Comparison of ENCODE assay signal across 1 cellular context in the genomic region with DNA sequence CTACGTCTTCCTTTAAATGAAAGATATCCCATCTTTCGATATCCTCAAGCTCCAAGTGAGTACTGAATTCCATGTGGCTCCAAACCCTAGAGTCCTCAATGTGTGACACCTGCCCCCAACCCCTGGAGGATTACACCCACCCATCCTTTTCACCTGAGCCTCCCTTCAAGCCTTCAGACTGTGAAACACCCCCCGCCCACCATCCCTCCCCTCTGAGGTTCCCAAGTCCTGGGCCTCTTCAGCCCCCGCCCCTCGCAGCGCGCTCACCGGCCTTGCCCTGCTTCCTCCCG.
TF ChIP-seq lines count a peak whose summit lies in the region.

No MANE protein-coding gene starts in this region.

TF ChIP-seq in IMR-90, 13 proteins besides CTCF, POLR2A, EP300 and RAD21:
- TF ChIP-seq, protein P1, sequence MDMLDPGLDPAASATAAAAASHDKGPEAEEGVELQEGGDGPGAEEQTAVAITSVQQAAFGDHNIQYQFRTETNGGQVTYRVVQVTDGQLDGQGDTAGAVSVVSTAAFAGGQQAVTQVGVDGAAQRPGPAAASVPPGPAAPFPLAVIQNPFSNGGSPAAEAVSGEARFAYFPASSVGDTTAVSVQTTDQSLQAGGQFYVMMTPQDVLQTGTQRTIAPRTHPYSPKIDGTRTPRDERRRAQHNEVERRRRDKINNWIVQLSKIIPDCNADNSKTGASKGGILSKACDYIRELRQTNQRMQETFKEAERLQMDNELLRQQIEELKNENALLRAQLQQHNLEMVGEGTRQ (IDR thresholded peaks at IDR 0.05; ENCODE audit: low read depth, low read length): no peak
- TF ChIP-seq MAZ (IDR thresholded peaks at IDR 0.05; ENCODE audit: borderline replicate concordance, low read depth, low read length) (no peak), MXI1 (IDR thresholded peaks at IDR 0.05; ENCODE audit: borderline replicate concordance, low read depth, low read length) (no peak; the same call in 1 of the 2 replicates), MAFK (IDR thresholded peaks at IDR 0.05; ENCODE audit: low read depth, low read length) (no peak), CEBPB (IDR thresholded peaks at IDR 0.05; ENCODE audit: low read depth, low read length) (no peak), RCOR1 (IDR thresholded peaks at IDR 0.05; ENCODE audit: insufficient replicate concordance, low read length) (no peak), NFE2L2 (IDR thresholded peaks at IDR 0.05; ENCODE audit: low read depth, low read length) (no peak), CHD1 (IDR thresholded peaks at IDR 0.05; ENCODE audit: low read depth, low read length) (no peak), BHLHE40 (IDR thresholded peaks at IDR 0.05; ENCODE audit: low read depth, low read length) (no peak), FOS (IDR thresholded peaks at IDR 0.05; ENCODE audit: low read depth, low read length) (no peak), SMC3 (IDR thresholded peaks at IDR 0.05; ENCODE audit: low read depth, low read length) (no peak), RFX5 (IDR thresholded peaks at IDR 0.05; ENCODE audit: low read depth, low read length) (no peak)
- TF ChIP-seq, protein P2, sequence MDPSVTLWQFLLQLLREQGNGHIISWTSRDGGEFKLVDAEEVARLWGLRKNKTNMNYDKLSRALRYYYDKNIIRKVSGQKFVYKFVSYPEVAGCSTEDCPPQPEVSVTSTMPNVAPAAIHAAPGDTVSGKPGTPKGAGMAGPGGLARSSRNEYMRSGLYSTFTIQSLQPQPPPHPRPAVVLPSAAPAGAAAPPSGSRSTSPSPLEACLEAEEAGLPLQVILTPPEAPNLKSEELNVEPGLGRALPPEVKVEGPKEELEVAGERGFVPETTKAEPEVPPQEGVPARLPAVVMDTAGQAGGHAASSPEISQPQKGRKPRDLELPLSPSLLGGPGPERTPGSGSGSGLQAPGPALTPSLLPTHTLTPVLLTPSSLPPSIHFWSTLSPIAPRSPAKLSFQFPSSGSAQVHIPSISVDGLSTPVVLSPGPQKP (IDR thresholded peaks at IDR 0.05; ENCODE audit: borderline replicate concordance, low read depth, low read length): no peak
